ENCODE assay signal across 1 cellular context in the genomic region with DNA sequence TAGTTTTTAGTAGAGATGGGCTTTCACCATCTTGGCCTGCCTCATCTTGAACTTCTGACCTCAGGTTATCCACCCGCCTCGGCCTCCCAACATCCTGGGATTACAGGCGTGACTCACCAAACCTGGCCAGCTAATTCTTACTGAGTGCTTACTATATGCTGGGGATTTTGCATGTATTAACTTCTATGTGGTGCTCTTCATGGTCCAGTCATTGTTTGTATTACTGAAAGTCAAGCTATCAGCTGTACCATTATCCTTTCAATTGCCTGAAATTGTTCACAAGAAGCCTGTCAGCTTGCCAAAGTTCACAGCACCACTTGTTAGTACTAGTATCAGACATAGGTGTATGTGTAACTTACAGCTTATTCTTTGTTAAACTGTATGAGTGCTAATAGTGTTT.
TF ChIP-seq lines count a peak whose summit lies in the region.

No MANE protein-coding gene starts in this region.

TF ChIP-seq in H1, 55 proteins besides CTCF, POLR2A, EP300 and RAD21 (continued from another document):
- TF ChIP-seq, protein P1, sequence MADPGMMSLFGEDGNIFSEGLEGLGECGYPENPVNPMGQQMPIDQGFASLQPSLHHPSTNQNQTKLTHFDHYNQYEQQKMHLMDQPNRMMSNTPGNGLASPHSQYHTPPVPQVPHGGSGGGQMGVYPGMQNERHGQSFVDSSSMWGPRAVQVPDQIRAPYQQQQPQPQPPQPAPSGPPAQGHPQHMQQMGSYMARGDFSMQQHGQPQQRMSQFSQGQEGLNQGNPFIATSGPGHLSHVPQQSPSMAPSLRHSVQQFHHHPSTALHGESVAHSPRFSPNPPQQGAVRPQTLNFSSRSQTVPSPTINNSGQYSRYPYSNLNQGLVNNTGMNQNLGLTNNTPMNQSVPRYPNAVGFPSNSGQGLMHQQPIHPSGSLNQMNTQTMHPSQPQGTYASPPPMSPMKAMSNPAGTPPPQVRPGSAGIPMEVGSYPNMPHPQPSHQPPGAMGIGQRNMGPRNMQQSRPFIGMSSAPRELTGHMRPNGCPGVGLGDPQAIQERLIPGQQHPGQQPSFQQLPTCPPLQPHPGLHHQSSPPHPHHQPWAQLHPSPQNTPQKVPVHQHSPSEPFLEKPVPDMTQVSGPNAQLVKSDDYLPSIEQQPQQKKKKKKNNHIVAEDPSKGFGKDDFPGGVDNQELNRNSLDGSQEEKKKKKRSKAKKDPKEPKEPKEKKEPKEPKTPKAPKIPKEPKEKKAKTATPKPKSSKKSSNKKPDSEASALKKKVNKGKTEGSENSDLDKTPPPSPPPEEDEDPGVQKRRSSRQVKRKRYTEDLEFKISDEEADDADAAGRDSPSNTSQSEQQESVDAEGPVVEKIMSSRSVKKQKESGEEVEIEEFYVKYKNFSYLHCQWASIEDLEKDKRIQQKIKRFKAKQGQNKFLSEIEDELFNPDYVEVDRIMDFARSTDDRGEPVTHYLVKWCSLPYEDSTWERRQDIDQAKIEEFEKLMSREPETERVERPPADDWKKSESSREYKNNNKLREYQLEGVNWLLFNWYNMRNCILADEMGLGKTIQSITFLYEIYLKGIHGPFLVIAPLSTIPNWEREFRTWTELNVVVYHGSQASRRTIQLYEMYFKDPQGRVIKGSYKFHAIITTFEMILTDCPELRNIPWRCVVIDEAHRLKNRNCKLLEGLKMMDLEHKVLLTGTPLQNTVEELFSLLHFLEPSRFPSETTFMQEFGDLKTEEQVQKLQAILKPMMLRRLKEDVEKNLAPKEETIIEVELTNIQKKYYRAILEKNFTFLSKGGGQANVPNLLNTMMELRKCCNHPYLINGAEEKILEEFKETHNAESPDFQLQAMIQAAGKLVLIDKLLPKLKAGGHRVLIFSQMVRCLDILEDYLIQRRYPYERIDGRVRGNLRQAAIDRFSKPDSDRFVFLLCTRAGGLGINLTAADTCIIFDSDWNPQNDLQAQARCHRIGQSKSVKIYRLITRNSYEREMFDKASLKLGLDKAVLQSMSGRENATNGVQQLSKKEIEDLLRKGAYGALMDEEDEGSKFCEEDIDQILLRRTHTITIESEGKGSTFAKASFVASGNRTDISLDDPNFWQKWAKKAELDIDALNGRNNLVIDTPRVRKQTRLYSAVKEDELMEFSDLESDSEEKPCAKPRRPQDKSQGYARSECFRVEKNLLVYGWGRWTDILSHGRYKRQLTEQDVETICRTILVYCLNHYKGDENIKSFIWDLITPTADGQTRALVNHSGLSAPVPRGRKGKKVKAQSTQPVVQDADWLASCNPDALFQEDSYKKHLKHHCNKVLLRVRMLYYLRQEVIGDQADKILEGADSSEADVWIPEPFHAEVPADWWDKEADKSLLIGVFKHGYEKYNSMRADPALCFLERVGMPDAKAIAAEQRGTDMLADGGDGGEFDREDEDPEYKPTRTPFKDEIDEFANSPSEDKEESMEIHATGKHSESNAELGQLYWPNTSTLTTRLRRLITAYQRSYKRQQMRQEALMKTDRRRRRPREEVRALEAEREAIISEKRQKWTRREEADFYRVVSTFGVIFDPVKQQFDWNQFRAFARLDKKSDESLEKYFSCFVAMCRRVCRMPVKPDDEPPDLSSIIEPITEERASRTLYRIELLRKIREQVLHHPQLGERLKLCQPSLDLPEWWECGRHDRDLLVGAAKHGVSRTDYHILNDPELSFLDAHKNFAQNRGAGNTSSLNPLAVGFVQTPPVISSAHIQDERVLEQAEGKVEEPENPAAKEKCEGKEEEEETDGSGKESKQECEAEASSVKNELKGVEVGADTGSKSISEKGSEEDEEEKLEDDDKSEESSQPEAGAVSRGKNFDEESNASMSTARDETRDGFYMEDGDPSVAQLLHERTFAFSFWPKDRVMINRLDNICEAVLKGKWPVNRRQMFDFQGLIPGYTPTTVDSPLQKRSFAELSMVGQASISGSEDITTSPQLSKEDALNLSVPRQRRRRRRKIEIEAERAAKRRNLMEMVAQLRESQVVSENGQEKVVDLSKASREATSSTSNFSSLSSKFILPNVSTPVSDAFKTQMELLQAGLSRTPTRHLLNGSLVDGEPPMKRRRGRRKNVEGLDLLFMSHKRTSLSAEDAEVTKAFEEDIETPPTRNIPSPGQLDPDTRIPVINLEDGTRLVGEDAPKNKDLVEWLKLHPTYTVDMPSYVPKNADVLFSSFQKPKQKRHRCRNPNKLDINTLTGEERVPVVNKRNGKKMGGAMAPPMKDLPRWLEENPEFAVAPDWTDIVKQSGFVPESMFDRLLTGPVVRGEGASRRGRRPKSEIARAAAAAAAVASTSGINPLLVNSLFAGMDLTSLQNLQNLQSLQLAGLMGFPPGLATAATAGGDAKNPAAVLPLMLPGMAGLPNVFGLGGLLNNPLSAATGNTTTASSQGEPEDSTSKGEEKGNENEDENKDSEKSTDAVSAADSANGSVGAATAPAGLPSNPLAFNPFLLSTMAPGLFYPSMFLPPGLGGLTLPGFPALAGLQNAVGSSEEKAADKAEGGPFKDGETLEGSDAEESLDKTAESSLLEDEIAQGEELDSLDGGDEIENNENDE (IDR thresholded peaks at IDR 0.05; ENCODE audit: insufficient replicate concordance, low read length) = no peak
- no peak for TF ChIP-seq CHD1 (IDR thresholded peaks at IDR 0.05; ENCODE audit: low read depth, low read length)
- TF ChIP-seq BACH1 (IDR thresholded peaks at IDR 0.05; ENCODE audit: low read length) = no peak
- no peak for TF ChIP-seq KDM5A (IDR thresholded peaks at IDR 0.05; ENCODE audit: low read length)
- TF ChIP-seq ASH2L (IDR thresholded peaks at IDR 0.05; ENCODE audit: low read length) = no peak
- TF ChIP-seq SRF (IDR thresholded peaks at IDR 0.05; ENCODE audit: low read depth, low read length) = no peak
- no peak for TF ChIP-seq EZH2 (IDR thresholded peaks at IDR 0.05; ENCODE audit: low read depth, low read length, severe bottlenecking)
- TF ChIP-seq BCL11A (IDR thresholded peaks at IDR 0.05; ENCODE audit: low read depth in 2 of 2, low read length in 2 of 2) = no peak
TF ChIP-seq in H1: peak in this region for 0.
